In the genomic region with DNA sequence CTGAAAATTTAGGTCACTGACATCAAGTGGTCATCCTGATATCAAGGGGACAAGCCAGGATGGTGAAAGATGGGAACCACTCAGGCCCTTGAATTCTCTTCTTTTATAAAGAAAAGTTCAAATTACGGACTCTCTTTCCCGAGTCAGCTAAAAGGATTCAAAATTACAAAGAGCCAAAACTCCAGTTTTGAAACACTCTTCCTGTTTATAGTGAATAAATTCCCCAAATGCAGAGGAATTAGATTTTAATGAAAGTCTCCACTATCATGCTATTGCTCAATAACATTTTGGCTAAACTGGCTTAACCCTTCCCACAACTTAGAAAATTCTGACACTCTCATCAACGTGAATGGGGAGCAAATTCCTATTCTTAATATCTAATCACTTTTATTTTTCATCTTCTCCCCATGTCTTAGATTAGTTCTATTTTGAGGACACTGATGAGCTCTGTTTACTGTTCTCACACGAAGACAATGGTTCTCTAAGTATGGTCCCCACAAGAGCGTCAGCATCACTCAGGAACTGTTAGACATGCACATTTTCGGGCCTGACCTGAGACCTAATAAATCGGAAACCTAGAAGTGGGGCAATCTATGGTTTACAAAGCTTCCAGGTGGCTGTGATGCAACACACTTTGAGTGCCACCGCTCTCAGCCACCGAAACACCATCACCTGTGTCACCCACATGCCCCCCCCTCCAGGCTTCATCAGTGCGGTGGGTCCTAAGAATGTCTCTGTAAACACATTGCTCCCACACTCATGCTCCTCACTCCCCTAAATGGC, we compare ENCODE assay signal across 1 cellular context.
TF ChIP-seq lines count a peak whose summit lies in the region.

No MANE protein-coding gene starts in this region.

TF ChIP-seq in IMR-90, 13 proteins besides CTCF, POLR2A, EP300 and RAD21:
- TF ChIP-seq BHLHE40 (IDR thresholded peaks at IDR 0.05; ENCODE audit: low read depth, low read length) (no peak), CEBPB (IDR thresholded peaks at IDR 0.05; ENCODE audit: low read depth, low read length) (peak; percentile 4; the same call in 1 of the 2 replicates)
